1 cellular context compared by ENCODE assay signal in the genomic region with DNA sequence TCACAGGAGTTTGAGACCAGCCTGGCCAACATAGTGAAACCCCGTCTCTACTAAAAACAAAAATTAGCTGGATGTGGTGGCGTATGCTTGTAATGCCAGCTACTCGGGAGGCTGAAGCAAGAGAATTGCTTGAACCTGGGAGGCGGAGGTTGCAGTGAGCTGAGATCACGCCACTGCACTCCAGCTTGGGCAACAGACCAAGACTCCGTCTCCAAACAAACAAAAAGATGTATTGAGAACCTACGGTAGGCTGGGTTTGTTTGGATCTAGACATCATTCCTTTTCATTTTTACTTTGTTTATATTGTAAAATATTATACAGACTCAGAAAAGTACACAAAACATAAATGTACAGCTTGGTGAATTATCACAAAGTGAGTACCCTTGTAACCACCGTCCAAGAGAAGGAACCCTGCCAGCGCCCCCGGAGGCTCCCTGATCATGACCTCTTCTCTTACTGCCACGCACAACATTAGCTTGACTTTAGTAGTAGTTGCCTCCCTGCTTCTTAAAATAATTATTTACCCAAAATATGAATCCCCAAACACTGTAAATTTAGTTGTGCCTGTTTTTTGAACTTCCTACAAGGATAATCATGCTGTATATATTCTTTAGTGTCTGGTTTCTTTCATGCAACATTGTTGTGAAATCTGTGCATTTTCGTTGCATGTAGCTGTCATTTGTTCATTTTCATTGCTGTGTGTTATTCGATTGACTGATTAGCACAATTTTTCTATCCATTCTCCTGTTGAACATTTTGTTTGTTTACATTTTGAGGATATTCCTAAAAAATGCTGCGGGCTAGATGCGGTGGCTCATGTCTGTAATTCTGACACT.
A peak's percentile ranks its signal among the peaks of the same experiment; 100 is the strongest.
TF ChIP-seq lines count a peak whose summit lies in the region.

No MANE protein-coding gene starts in this region.

TF ChIP-seq in IMR-90, 13 proteins besides CTCF, POLR2A, EP300 and RAD21:
- TF ChIP-seq, protein P1, sequence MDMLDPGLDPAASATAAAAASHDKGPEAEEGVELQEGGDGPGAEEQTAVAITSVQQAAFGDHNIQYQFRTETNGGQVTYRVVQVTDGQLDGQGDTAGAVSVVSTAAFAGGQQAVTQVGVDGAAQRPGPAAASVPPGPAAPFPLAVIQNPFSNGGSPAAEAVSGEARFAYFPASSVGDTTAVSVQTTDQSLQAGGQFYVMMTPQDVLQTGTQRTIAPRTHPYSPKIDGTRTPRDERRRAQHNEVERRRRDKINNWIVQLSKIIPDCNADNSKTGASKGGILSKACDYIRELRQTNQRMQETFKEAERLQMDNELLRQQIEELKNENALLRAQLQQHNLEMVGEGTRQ (IDR thresholded peaks at IDR 0.05; ENCODE audit: low read depth, low read length) = no peak
- TF ChIP-seq FOS (IDR thresholded peaks at IDR 0.05; ENCODE audit: low read depth, low read length) (no peak), CEBPB (IDR thresholded peaks at IDR 0.05; ENCODE audit: low read depth, low read length) (peak; percentile 69)
